Comparison of ENCODE assay signal across 7 cellular contexts in the genomic region with DNA sequence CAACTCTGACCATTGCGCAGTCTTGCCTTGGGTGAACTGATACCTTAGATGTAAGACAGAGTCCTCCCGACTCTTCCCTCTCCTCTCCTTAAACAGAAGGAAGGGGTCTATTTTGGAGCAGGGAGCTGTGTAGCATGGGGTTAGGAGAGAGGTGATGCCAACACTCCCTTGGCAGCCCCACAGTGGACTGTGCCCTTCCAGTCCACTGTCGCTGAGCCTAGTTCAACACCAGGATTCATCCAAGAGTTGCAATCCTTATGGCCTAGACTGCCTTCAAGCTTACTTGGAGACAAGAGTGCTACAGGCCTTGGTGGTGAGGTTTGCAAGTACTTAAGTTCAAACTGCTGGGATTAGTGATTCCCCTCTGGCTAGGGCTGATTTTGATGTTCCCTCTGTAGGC.
"Had no signal": no experiment of that assay in that cellular context is flagged by ENCODE, and none has a peak within 500 bp of the region (broad histone marks: within the 10 kb centered on the region; RNA-seq: fewer than 3 reads in every experiment).

No MANE protein-coding gene starts in this region.

- H3K4me2 ChIP-seq: GM23338 had no signal

- DNase-seq: H9, HCEC 1CT, KBM-7 had no signal

- H3K4me3 ChIP-seq: GM23338 had no signal

- ATAC-seq: GM23338 had no signal

- H2AFZ ChIP-seq: GM23338 had no signal

- FAIRE-seq: H1, H54, HTR-8/SVneo had no signal
